Comparison of ENCODE assay signal across 16 cellular contexts in the genomic region with DNA sequence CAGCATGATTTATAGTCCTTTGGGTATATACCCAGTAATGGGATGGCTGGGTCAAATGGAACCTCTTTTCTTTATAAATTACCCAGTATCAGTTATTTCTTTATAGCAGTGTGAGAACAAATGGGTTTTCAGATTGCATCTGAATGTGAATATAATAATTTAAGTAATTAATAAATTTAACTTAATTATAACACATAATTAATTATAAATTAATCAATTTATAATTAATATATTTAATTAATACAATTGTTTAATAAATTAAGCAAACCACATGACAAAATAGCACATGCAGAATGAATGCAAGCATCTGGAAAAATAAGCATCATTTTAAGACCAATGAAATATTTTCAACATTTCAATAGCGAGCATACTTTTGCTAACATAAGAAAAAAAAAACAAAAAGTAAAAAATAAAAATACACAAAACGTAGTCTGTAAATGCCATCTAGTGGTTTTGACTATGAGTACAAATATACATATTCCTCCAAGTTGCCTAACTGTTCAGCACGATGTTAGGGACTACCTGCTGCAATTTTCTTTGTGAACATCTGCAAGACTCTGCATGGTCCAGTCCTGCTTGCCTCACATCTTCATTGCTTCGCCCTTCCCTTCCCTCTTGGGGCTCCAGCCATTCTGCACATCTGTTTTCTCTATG. TPM values are rescaled to one million over a fixed set of nuclear protein-coding genes. Genes with fewer than 3 reads are reported as not detected.
"Had no signal": no experiment of that assay in that cellular context is flagged by ENCODE, and none has a peak within 500 bp of the region (broad histone marks: within the 10 kb centered on the region; RNA-seq: fewer than 3 reads in every experiment).

No MANE protein-coding gene starts in this region.

RNA-seq across cellular contexts. Expression of a gene that starts 16.4 kb away (rescaled TPM):
- total RNA-seq: activated CD4-positive, alpha-beta memory T cell treated with anti-CD3 and anti-CD28 coated beads, Interleukin-2, amount 10 ng/mL, durations not matched to agents 7 days and 5 days; activated CD4-positive, alpha-beta T cell treated with anti-CD3 and anti-CD28 coated beads, Interleukin-2, amount 10 ng/mL, durations not matched to agents 24 days and 14 days; activated naive CD4-positive, alpha-beta T cell treated with anti-CD3 and anti-CD28 coated beads for 36 hours; activated naive CD8-positive, alpha-beta T cell treated with anti-CD3 and anti-CD28 coated beads, Interleukin-2, amount 10 ng/mL, durations not matched to agents 7 days and 5 days; activated T-cell treated with anti-CD3 and anti-CD28 coated beads, Interleukin-2, amount 50 U/mL, for 72 hours; bronchial epithelial cell; epithelial cell of proximal tubule; fibroblast of lung; gastroesophageal sphincter; kidney epithelial cell; lower lobe of right lung; mucosa of descending colon; omental fat pad; renal cortical epithelial cell; sigmoid colon; transverse colon had no signal
- polyA plus RNA-seq: fibroblast of lung, sigmoid colon had no signal
